ENCODE assay signal across 27 cellular contexts in the genomic region with DNA sequence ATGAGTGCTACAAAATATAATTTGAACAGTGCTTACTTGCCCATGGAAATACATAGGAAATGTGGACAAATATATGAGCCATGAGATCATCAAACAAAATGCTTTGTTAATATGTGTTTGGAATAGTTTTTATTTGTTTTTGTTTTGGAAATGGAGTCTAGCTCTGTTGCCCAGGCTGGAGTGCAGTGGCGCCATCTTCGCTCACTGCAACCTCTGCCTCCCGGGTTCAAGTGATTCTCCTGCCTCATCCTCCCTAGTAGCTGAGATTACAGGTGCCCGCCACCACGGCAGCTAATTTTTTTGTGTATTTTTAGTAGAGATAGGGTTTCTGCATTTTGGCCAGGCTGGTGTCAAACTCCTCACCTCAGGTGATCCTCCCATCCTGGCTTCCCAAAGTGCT.
"Had no signal": no experiment of that assay in that cellular context is flagged by ENCODE, and none has a peak within 500 bp of the region (broad histone marks: within the 10 kb centered on the region; RNA-seq: fewer than 3 reads in every experiment).

No MANE protein-coding gene starts in this region.

- H2AFZ ChIP-seq: PC-9 had no signal

- H3K4me2 ChIP-seq: PC-9 had no signal

- H3K4me3 ChIP-seq: cardiac muscle cell, K562, PC-9 had no signal

- H3K27ac ChIP-seq: cardiac muscle cell, PC-9, RWPE1 had no signal

- H3K27ac Mint-ChIP-seq: activated CD4-positive, alpha-beta T cell treated with anti-CD3 and anti-CD28 coated beads, Interleukin-2, amount 10 ng/mL, durations not matched to agents 24 days and 14 days; activated CD8-positive, alpha-beta T cell treated with anti-CD3 and anti-CD28 coated beads for 36 hours; activated naive CD4-positive, alpha-beta T cell treated with anti-CD3 and anti-CD28 coated beads for 36 hours; activated T-helper 1 cell treated with anti-CD3 and anti-CD28 coated beads, Interleukin-12 subunit alpha, Interleukin-12 subunit beta, Interleukin-2, Interleukin-4 antibody, amounts not matched to agents 30 ng/mL and 10 ng/mL and 1 ng/mL, durations not matched to agents 14 hours and 24 hours and 36 hours had no signal

- ATAC-seq: activated CD8-positive, alpha-beta T cell treated with anti-CD3 and anti-CD28 coated beads for 36 hours; activated naive CD4-positive, alpha-beta T cell treated with anti-CD3 and anti-CD28 coated beads, Interleukin-2, amount 50 U/mL, for 72 hours; K562; Right ventricle myocardium inferior had no signal

- H3K27me3 ChIP-seq: cardiac muscle cell had no signal

- H3K9me3 Mint-ChIP-seq: activated CD4-positive, alpha-beta T cell treated with anti-CD3 and anti-CD28 coated beads, Interleukin-2, amount 10 ng/mL, durations not matched to agents 24 days and 14 days; activated CD8-positive, alpha-beta T cell treated with anti-CD3 and anti-CD28 coated beads for 36 hours; activated naive CD4-positive, alpha-beta T cell treated with anti-CD3 and anti-CD28 coated beads for 36 hours; activated naive CD4-positive, alpha-beta T cell treated with anti-CD3 and anti-CD28 coated beads, Interleukin-2, amount 50 U/mL, for 72 hours; activated T-helper 1 cell treated with anti-CD3 and anti-CD28 coated beads, Interleukin-12 subunit alpha, Interleukin-12 subunit beta, Interleukin-2, Interleukin-4 antibody, amounts not matched to agents 30 ng/mL and 10 ng/mL and 1 ng/mL, durations not matched to agents 14 hours and 24 hours and 36 hours; central memory CD8-positive, alpha-beta T cell had no signal

- H3K27me3 Mint-ChIP-seq: activated CD4-positive, alpha-beta T cell treated with anti-CD3 and anti-CD28 coated beads, Interleukin-2, amount 10 ng/mL, durations not matched to agents 24 days and 14 days; activated CD8-positive, alpha-beta T cell treated with anti-CD3 and anti-CD28 coated beads for 36 hours; central memory CD8-positive, alpha-beta T cell had no signal

- DNase-seq: activated CD4-positive, alpha-beta T cell treated with anti-CD3 and anti-CD28 coated beads, Interleukin-2, amount 10 ng/mL, durations not matched to agents 24 days and 14 days; activated CD4-positive, alpha-beta T cell treated with anti-CD3 and anti-CD28 coated beads, Interleukin-2, amount 50 U/mL, for 4 hours; activated CD8-positive, alpha-beta T cell treated with anti-CD3 and anti-CD28 coated beads for 36 hours; activated gamma-delta T cell treated with Interleukin-2 at 50 U/mL for 16 hours; activated naive CD4-positive, alpha-beta T cell treated with anti-CD3 and anti-CD28 coated beads for 36 hours; activated T-cell treated with anti-CD3 and anti-CD28 coated beads, Interleukin-2, amount 50 U/mL, for 1 hour; amniotic stem cell; aorta; NCI-H1105; NCI-H1436 treated with DMSO at 0.1 percent for 48 hours; NCI-H1694 treated with DMSO at 0.1 percent for 48 hours; NCI-H2029; NCI-H345; NCI-H524 treated with DMSO at 0.1 percent for 48 hours; NK-92 treated with Interleukin-12 subunit alpha and Interleukin-12 subunit beta, amount 100 ng/mL, for 24 hours; PC-9; SIG-M5; SW 1271; T-helper 1 cell; T1000 had no signal

- H3K4me3 Mint-ChIP-seq: activated CD4-positive, alpha-beta T cell treated with anti-CD3 and anti-CD28 coated beads, Interleukin-2, amount 10 ng/mL, durations not matched to agents 24 days and 14 days; activated CD8-positive, alpha-beta T cell treated with anti-CD3 and anti-CD28 coated beads for 36 hours; activated naive CD4-positive, alpha-beta T cell treated with anti-CD3 and anti-CD28 coated beads for 36 hours; activated T-helper 1 cell treated with anti-CD3 and anti-CD28 coated beads, Interleukin-12 subunit alpha, Interleukin-12 subunit beta, Interleukin-2, Interleukin-4 antibody, amounts not matched to agents 30 ng/mL and 10 ng/mL and 1 ng/mL, durations not matched to agents 14 hours and 24 hours and 36 hours; central memory CD8-positive, alpha-beta T cell had no signal
